30 cellular contexts compared by ENCODE assay signal in genomic region chr12:60281522-60281921, GRCh38.
"Had no signal": no experiment of that assay in that cellular context is flagged by ENCODE, and none has a peak within 500 bp of the region (broad histone marks: within the 10 kb centered on the region; RNA-seq: fewer than 3 reads in every experiment).

No MANE protein-coding gene starts in this region.

- H3K4me1 ChIP-seq: adrenal gland, body of pancreas, esophagus muscularis mucosa, foreskin keratinocyte, gastrocnemius medialis, heart left ventricle had no signal

- H3K4me3 ChIP-seq: adrenal gland, body of pancreas, esophagus muscularis mucosa, gastrocnemius medialis, heart left ventricle had no signal

- H3K27ac ChIP-seq: adrenal gland, body of pancreas, esophagus muscularis mucosa, foreskin keratinocyte, gastrocnemius medialis, heart left ventricle had no signal

- DNase-seq: activated CD4-positive, alpha-beta memory T cell treated with anti-CD3 and anti-CD28 coated beads for 36 hours; activated CD4-positive, alpha-beta T cell treated with anti-CD3 and anti-CD28 coated beads for 36 hours; activated CD4-positive, alpha-beta T cell treated with anti-CD3 and anti-CD28 coated beads, Interleukin-2, amount 10 ng/mL, durations not matched to agents 24 days and 14 days; activated CD4-positive, CD25-positive, alpha-beta regulatory T cell; activated CD4-positive, CD25-positive, alpha-beta regulatory T cell treated with anti-CD3 and anti-CD28 coated beads, Interleukin-2, amount 50 U/mL, for 72 hours; activated CD8-positive, alpha-beta memory T cell treated with anti-CD3 and anti-CD28 coated beads, Interleukin-2, amount 10 ng/mL, durations not matched to agents 7 days and 5 days; activated CD8-positive, alpha-beta memory T cell treated with anti-CD3 and anti-CD28 coated beads, Interleukin-2, amount 50 U/mL, for 4 hours; activated CD8-positive, alpha-beta T cell treated with anti-CD3 and anti-CD28 coated beads, Interleukin-2, amount 10 ng/mL, durations not matched to agents 7 days and 5 days; activated effector memory CD4-positive, alpha-beta T cell treated with anti-CD3 and anti-CD28 coated beads, Interleukin-2, amount 50 U/mL, for 16 hours; activated naive CD4-positive, alpha-beta T cell treated with anti-CD3 and anti-CD28 coated beads for 36 hours; activated naive CD8-positive, alpha-beta T cell treated with anti-CD3 and anti-CD28 coated beads for 36 hours; activated naive CD8-positive, alpha-beta T cell treated with anti-CD3 and anti-CD28 coated beads, Interleukin-2, amount 50 U/mL, for 24 hours; activated T-cell treated with anti-CD3 and anti-CD28 coated beads, Interleukin-2, amount 50 U/mL, for 1 hour; activated T-cell treated with anti-CD3 and anti-CD28 coated beads, Interleukin-2, amount 50 U/mL, for 48 hours; adrenal gland; amygdala; aorta; body of pancreas; caudate nucleus; cortex of kidney; dermis blood vessel endothelial cell; effector CD4-positive, alpha-beta T cell; effector memory CD8-positive, alpha-beta T cell; foreskin keratinocyte; gastrocnemius medialis; glutamatergic neuron; heart left ventricle; T-helper 2 cell had no signal

- FAIRE-seq: colon had no signal

- H3K9me3 ChIP-seq: adrenal gland, body of pancreas, esophagus muscularis mucosa, gastrocnemius medialis, heart left ventricle had no signal

- H3K27me3 ChIP-seq: adrenal gland, body of pancreas, esophagus muscularis mucosa, foreskin keratinocyte, gastrocnemius medialis, heart left ventricle had no signal

- ATAC-seq: activated CD4-positive, alpha-beta T cell treated with anti-CD3 and anti-CD28 coated beads for 36 hours; activated CD8-positive, alpha-beta memory T cell treated with anti-CD3 and anti-CD28 coated beads, Interleukin-2, amount 10 ng/mL, durations not matched to agents 7 days and 5 days; activated CD8-positive, alpha-beta T cell treated with anti-CD3 and anti-CD28 coated beads, Interleukin-2, amount 10 ng/mL, durations not matched to agents 7 days and 5 days; activated naive CD8-positive, alpha-beta T cell treated with anti-CD3 and anti-CD28 coated beads, Interleukin-2, amount 50 U/mL, for 24 hours; body of pancreas; effector memory CD8-positive, alpha-beta T cell; foreskin keratinocyte; gastrocnemius medialis; heart left ventricle had no signal

- H3K36me3 ChIP-seq: adrenal gland, esophagus muscularis mucosa, gastrocnemius medialis, heart left ventricle had no signal
